Comparison of ENCODE assay signal across 31 cellular contexts in genomic region chr11:117154468-117154867, GRCh38.
"Had no signal": no experiment of that assay in that cellular context is flagged by ENCODE, and none has a peak within 500 bp of the region (broad histone marks: within the 10 kb centered on the region; RNA-seq: fewer than 3 reads in every experiment).

No MANE protein-coding gene starts in this region.

- H3K27me3 Mint-ChIP-seq: progenitor cell of endocrine pancreas; stimulated activated memory B cell treated with anti-CD40 and anti-IgM and Interleukin-4, amounts not matched to agents 10 μg/mL and 1 μg/mL and 100 μg/mL, for 72 hours; stimulated activated naive CD8-positive, alpha-beta T cell treated with anti-CD3 and anti-CD28 coated beads, Interleukin-15, amount 100 ng/mL, for 72 hours had no signal

- H3K36me3 Mint-ChIP-seq: natural killer cell had no signal

- ATAC-seq: natural killer cell; psoas muscle; right cardiac atrium; sciatic nerve; stimulated activated memory B cell treated with anti-CD40 and anti-IgM and Interleukin-4, amounts not matched to agents 10 μg/mL and 1 μg/mL and 100 μg/mL, for 72 hours; stimulated activated naive CD8-positive, alpha-beta T cell treated with anti-CD3 and anti-CD28 coated beads, Interleukin-15, amount 100 ng/mL, for 72 hours; stimulated activated naive CD8-positive, alpha-beta T cell treated with anti-CD3 and anti-CD28 coated beads, Interleukin-15, Interleukin-2, amounts not matched to agents 100 U/mL and 50 U/mL, for 24 hours had no signal

- H3K9me3 ChIP-seq: ovary, psoas muscle, spleen, suprapubic skin, testis, tibial artery, transverse colon, upper lobe of left lung, vagina had no signal

- H3K36me3 ChIP-seq: ovary had no signal

- H3K4me2 ChIP-seq: neural progenitor cell, smooth muscle cell had no signal

- H2AFZ ChIP-seq: neural progenitor cell, parathyroid adenoma had no signal

- H3K27ac Mint-ChIP-seq: natural killer cell; nephron; neural progenitor cell; progenitor cell of endocrine pancreas; stimulated activated memory B cell treated with anti-CD40 and anti-IgM and Interleukin-4, amounts not matched to agents 10 μg/mL and 1 μg/mL and 100 μg/mL, for 72 hours; stimulated activated naive CD8-positive, alpha-beta T cell treated with anti-CD3 and anti-CD28 coated beads, Interleukin-15, amount 100 ng/mL, for 72 hours had no signal

- H3K4me1 ChIP-seq: neural progenitor cell, parathyroid adenoma, testis had no signal

- H3K9ac ChIP-seq: neural progenitor cell, parathyroid adenoma had no signal

- H3K4me3 ChIP-seq: neural progenitor cell, ovary, psoas muscle, skin epidermis, smooth muscle cell, spleen, suprapubic skin, testis, tibial artery, transverse colon, upper lobe of left lung, vagina had no signal

- H3K9me3 Mint-ChIP-seq: natural killer cell; nephron; neural progenitor cell; stimulated activated memory B cell treated with anti-CD40 and anti-IgM and Interleukin-4, amounts not matched to agents 10 μg/mL and 1 μg/mL and 100 μg/mL, for 72 hours; stimulated activated naive CD8-positive, alpha-beta T cell treated with anti-CD3 and anti-CD28 coated beads, Interleukin-15, amount 100 ng/mL, for 72 hours had no signal

- H3K27me3 ChIP-seq: neural progenitor cell, ovary, spleen, suprapubic skin, testis, tibial artery, transverse colon, upper lobe of left lung, vagina had no signal

- H3K4me3 Mint-ChIP-seq: natural killer cell; nephron; neural progenitor cell; stimulated activated memory B cell treated with anti-CD40 and anti-IgM and Interleukin-4, amounts not matched to agents 10 μg/mL and 1 μg/mL and 100 μg/mL, for 72 hours; stimulated activated naive CD8-positive, alpha-beta T cell treated with anti-CD3 and anti-CD28 coated beads, Interleukin-15, amount 100 ng/mL, for 72 hours had no signal

- DNase-seq: natural killer cell; occipital lobe; ovary; posterior cingulate gyrus; psoas muscle; right cardiac atrium; spleen; stimulated activated CD4-positive, alpha-beta T cell treated with anti-CD3 and anti-CD28 coated beads, Interleukin-12 subunit alpha, Interleukin-12 subunit beta, amount 100 ng/mL, for 4 hours; stimulated activated CD4-positive, alpha-beta T cell treated with anti-CD3 and anti-CD28 coated beads, Interleukin-1b, Interleukin-23, amount 100 ng/mL, for 48 hours; stimulated activated CD4-positive, alpha-beta T cell treated with anti-CD3 and anti-CD28 coated beads, Interleukin-4, amount 100 ng/mL, for 1 hour; stimulated activated CD4-positive, alpha-beta T cell treated with anti-CD3 and anti-CD28 coated beads, Interleukin-4, amount 100 ng/mL, for 4 hours; stimulated activated CD8-positive, alpha-beta memory T cell treated with anti-CD3 and anti-CD28 coated beads, Interleukin-4, amount 100 ng/mL, for 48 hours; stimulated activated naive CD4-positive, alpha-beta T cell; stimulated activated naive CD8-positive, alpha-beta T cell treated with anti-CD3 and anti-CD28 coated beads, Interleukin-15, amount 100 ng/mL, for 72 hours; stimulated activated naive CD8-positive, alpha-beta T cell treated with anti-CD3 and anti-CD28 coated beads, Interleukin-15, Interleukin-2, amounts not matched to agents 100 U/mL and 50 U/mL, for 24 hours; substantia nigra; testis; tibial artery; transverse colon; upper lobe of left lung had no signal

- H3K27ac ChIP-seq: neural progenitor cell, ovary, parathyroid adenoma, psoas muscle, skin epidermis, spleen, suprapubic skin, testis, tibial artery, transverse colon, upper lobe of left lung, vagina had no signal

- FAIRE-seq: urothelium cell line had no signal

- H3K4me1 Mint-ChIP-seq: neural progenitor cell had no signal
